In the genomic region with DNA sequence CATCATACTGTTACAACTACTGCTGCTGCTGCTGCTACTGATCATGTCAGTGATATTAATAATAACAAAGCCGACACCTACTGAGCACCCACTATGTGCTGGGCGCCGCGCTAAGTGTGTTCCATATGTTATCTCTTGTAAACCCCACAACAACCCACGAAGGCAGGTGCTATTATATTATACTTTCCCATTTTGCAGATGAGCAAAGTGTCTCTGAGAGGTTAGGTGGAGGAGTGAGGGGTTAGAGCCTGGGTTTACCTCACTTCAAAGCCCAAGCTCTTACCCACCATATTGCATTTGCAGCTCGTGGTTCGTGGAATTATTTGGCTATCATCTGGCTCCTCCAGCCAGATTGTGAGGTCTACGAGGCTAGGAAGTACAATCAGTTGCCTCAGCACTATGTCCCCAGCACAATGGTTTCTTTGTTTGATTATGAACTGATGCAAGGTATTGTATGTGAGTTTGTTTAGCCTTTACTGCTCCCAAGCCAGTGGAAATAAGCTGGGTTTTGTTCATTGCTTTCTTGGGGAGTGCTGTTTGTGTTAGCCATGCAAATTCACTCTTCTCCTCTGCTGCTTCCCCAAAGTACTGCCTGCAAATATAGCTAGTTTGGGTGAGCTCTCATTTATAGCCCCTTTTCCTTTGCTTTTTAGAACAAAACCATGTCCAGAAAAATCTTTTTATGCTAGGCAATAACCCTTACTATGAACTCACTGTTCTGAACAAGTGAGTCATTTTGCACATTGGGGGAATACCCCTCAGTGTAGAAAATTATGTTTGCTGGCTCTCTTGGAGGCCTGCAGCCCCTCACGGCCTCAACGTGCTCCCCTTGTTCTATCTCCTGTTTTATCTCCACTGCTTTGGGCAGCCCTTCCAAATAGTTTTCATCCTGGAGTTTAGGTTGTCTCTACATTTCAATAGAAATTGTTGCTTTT, we compare ENCODE assay signal across 1 cellular context.
TF ChIP-seq lines count a peak whose summit lies in the region.

No MANE protein-coding gene starts in this region.

TF ChIP-seq in HepG2, 621 proteins besides CTCF, POLR2A, EP300 and RAD21 (continued from another document and continues in another):
- no peak for TF ChIP-seq STAT6 (CRISPR knock-in tag; IDR thresholded peaks at IDR 0.05; ENCODE audit: borderline replicate concordance)
- no peak for TF ChIP-seq ZMYM3 (CRISPR knock-in tag; IDR thresholded peaks at IDR 0.05)
- no peak for TF ChIP-seq IRX3 (CRISPR knock-in tag; IDR thresholded peaks at IDR 0.05; ENCODE audit: borderline replicate concordance, low read depth)
- TF ChIP-seq ZNF597 (CRISPR knock-in tag; IDR thresholded peaks at IDR 0.05), result no peak
- TF ChIP-seq KMT2A (CRISPR knock-in tag; IDR thresholded peaks at IDR 0.05), result no peak
- TF ChIP-seq CEBPG (CRISPR knock-in tag; IDR thresholded peaks at IDR 0.05), result peak; percentile 77
- TF ChIP-seq, protein P1, sequence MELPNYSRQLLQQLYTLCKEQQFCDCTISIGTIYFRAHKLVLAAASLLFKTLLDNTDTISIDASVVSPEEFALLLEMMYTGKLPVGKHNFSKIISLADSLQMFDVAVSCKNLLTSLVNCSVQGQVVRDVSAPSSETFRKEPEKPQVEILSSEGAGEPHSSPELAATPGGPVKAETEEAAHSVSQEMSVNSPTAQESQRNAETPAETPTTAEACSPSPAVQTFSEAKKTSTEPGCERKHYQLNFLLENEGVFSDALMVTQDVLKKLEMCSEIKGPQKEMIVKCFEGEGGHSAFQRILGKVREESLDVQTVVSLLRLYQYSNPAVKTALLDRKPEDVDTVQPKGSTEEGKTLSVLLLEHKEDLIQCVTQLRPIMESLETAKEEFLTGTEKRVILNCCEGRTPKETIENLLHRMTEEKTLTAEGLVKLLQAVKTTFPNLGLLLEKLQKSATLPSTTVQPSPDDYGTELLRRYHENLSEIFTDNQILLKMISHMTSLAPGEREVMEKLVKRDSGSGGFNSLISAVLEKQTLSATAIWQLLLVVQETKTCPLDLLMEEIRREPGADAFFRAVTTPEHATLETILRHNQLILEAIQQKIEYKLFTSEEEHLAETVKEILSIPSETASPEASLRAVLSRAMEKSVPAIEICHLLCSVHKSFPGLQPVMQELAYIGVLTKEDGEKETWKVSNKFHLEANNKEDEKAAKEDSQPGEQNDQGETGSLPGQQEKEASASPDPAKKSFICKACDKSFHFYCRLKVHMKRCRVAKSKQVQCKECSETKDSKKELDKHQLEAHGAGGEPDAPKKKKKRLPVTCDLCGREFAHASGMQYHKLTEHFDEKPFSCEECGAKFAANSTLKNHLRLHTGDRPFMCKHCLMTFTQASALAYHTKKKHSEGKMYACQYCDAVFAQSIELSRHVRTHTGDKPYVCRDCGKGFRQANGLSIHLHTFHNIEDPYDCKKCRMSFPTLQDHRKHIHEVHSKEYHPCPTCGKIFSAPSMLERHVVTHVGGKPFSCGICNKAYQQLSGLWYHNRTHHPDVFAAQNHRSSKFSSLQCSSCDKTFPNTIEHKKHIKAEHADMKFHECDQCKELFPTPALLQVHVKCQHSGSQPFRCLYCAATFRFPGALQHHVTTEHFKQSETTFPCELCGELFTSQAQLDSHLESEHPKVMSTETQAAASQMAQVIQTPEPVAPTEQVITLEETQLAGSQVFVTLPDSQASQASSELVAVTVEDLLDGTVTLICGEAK (IDR thresholded peaks at IDR 0.05), result no peak
- TF ChIP-seq, protein P1 (CRISPR knock-in tag; IDR thresholded peaks at IDR 0.05), result no peak
- TF ChIP-seq SMC3 (IDR thresholded peaks at IDR 0.05; ENCODE audit: low read length), result no peak
- TF ChIP-seq MAFG (CRISPR knock-in tag; IDR thresholded peaks at IDR 0.05), result no peak
- TF ChIP-seq ZNF296 (CRISPR knock-in tag; conservative IDR thresholded peaks at IDR 0.05), result no peak
- TF ChIP-seq RFX3 (CRISPR knock-in tag; IDR thresholded peaks at IDR 0.05), result no peak
- TF ChIP-seq SAP130 (CRISPR knock-in tag; IDR thresholded peaks at IDR 0.05; ENCODE audit: low read depth), result peak; percentile 18; the same call in 1 of the 2 replicates
- no peak for TF ChIP-seq HES4 (CRISPR knock-in tag; IDR thresholded peaks at IDR 0.05; ENCODE audit: borderline replicate concordance)
- no peak for TF ChIP-seq RARG (CRISPR knock-in tag; IDR thresholded peaks at IDR 0.05; ENCODE audit: low read depth)
- no peak for TF ChIP-seq PRPF4 (IDR thresholded peaks at IDR 0.05; ENCODE audit: low read depth, low read length, poor library complexity, severe bottlenecking)
- TF ChIP-seq ZSCAN30 (CRISPR knock-in tag; IDR thresholded peaks at IDR 0.05), result no peak
- TF ChIP-seq KDM6A (CRISPR knock-in tag; IDR thresholded peaks at IDR 0.05; ENCODE audit: low read depth), result no peak
- TF ChIP-seq SPEN (CRISPR knock-in tag; IDR thresholded peaks at IDR 0.05; ENCODE audit: low read depth), result no peak
- no peak for TF ChIP-seq EHMT2 (IDR thresholded peaks at IDR 0.05; ENCODE audit: borderline replicate concordance, low read depth, low read length)
- TF ChIP-seq RAD51 (IDR thresholded peaks at IDR 0.05; ENCODE audit: borderline replicate concordance), result no peak
- TF ChIP-seq FOXK1 (CRISPR knock-in tag; IDR thresholded peaks at IDR 0.05; ENCODE audit: borderline replicate concordance, low read depth), result no peak
- TF ChIP-seq ARID2 (CRISPR knock-in tag; IDR thresholded peaks at IDR 0.05; ENCODE audit: borderline replicate concordance), result no peak
- no peak for TF ChIP-seq ELF4 (CRISPR knock-in tag; IDR thresholded peaks at IDR 0.05; ENCODE audit: borderline replicate concordance)
- TF ChIP-seq ZNF770 (CRISPR knock-in tag; IDR thresholded peaks at IDR 0.05), result no peak
- 0 out of 2 replicates have a peak, but pooled peaks have one; percentile 10 for TF ChIP-seq TCF7 (IDR thresholded peaks at IDR 0.05; ENCODE audit: low read depth)
- TF ChIP-seq, protein P2, sequence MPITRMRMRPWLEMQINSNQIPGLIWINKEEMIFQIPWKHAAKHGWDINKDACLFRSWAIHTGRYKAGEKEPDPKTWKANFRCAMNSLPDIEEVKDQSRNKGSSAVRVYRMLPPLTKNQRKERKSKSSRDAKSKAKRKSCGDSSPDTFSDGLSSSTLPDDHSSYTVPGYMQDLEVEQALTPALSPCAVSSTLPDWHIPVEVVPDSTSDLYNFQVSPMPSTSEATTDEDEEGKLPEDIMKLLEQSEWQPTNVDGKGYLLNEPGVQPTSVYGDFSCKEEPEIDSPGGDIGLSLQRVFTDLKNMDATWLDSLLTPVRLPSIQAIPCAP (CRISPR knock-in tag; IDR thresholded peaks at IDR 0.05; ENCODE audit: low read depth), result no peak
- no peak for TF ChIP-seq ZMAT5 (CRISPR knock-in tag; IDR thresholded peaks at IDR 0.05; ENCODE audit: borderline replicate concordance, low read depth)
- no peak for TF ChIP-seq PBX2 (CRISPR knock-in tag; IDR thresholded peaks at IDR 0.05)
- TF ChIP-seq MAF1 (CRISPR knock-in tag; IDR thresholded peaks at IDR 0.05; ENCODE audit: borderline replicate concordance), result no peak
- TF ChIP-seq ZSCAN22 (CRISPR knock-in tag; IDR thresholded peaks at IDR 0.05), result no peak
- peak; percentile 33 for TF ChIP-seq FOXA3 (CRISPR knock-in tag; IDR thresholded peaks at IDR 0.05)
- TF ChIP-seq AGO2 (optimal IDR thresholded peaks at IDR 0.05; ENCODE audit: low read depth, low read length), result no peak
- no peak for TF ChIP-seq ZBTB43 (CRISPR knock-in tag; conservative IDR thresholded peaks at IDR 0.05)
